8 cellular contexts compared by ENCODE assay signal in genomic region chr10:103069453-103070331, GRCh38.
DNase-seq lines count a peak whose midpoint lies in the region; ATAC-seq and TF ChIP-seq lines count a peak whose summit lies in the region.

No MANE protein-coding gene starts in this region.

- TF ChIP-seq CTCF in tibial artery (IDR thresholded peaks at IDR 0.05): peak; percentile 62 to 74

- H3K4me1 ChIP-seq in NT2/D1 (ENCODE audit: insufficient read depth, insufficient read length): peaks cover 2% of the 10 kb centered on the region
- peaks cover 0 to 14% (median 4%) of the 10 kb centered on the region in 4 donors for H3K4me1 ChIP-seq in tibial artery

- no peak overlapping the region for H3K9ac ChIP-seq in NT2/D1 (ENCODE audit: insufficient read length, low read depth)

- H3K9me3 ChIP-seq in NT2/D1 (ENCODE audit: insufficient read depth, low read length): no peaks in the 10 kb centered on the region
- no peaks in the 10 kb centered on the region for H3K9me3 ChIP-seq in tibial artery

- no peak overlapping the region for H3K4me3 ChIP-seq in NT2/D1 (ENCODE audit: insufficient read length, low read depth)
- no peak overlapping the region for H3K4me3 ChIP-seq in tibial artery

- peak overlapping the region; percentile 3 to 20 for H3K27ac ChIP-seq in tibial artery

- H3K36me3 ChIP-seq in NT2/D1 (ENCODE audit: insufficient read depth, insufficient read length, low read length) (peaks cover 7% of the 10 kb centered on the region), tibial artery (peaks cover 0 to 42% (median 17%) of the 10 kb centered on the region in 3 donors)

- peak; percentile 53 for ATAC-seq in HG03064 (IDR thresholded peaks at IDR 0.05; ENCODE audit: low read depth, unreplicated experiment)

- H3K27me3 ChIP-seq in NT2/D1 (ENCODE audit: insufficient read depth, insufficient read length): no peaks in the 10 kb centered on the region
- H3K27me3 ChIP-seq in tibial artery: no peaks in the 10 kb centered on the region

- intact Hi-C loops in tibial artery (cut with DNase I; ENCODE audit: low total_unique reads): loop anchor here (5.0 to 10.0 kb wide), 3 partner anchors 125 to 335 kb away; partner anchors contain the start of gene NT5C2

- DNase-seq in NCI-H82 (lab: John Stamatoyannopoulos, UW) (peak; percentile 60), NCI-H82 treated with DMSO at 0.1 percent for 48 hours (lab: John Stamatoyannopoulos, UW; ENCODE audit: unreplicated experiment) (no peak), NT2/D1 (ENCODE audit: low read depth, low spot score) (peak; percentile 27), activated T-cell treated with anti-CD3 and anti-CD28 coated beads for 48 hours (ENCODE audit: low read depth) (peak; percentile 55), fibroblast of gingiva (ENCODE audit: low read depth) (peak; percentile 27), nucleus accumbens (lab: John Stamatoyannopoulos, UW) (peak in 32 of 56 donors; percentile 6 to 78 (median 30)), tibial artery (peak in 1 of 2 donors; percentile 76)
